In genomic region chr17:62809656-62810055, GRCh38 we compare ENCODE assay signal across 20 cellular contexts. TPM values are rescaled to one million over a fixed set of nuclear protein-coding genes. Genes with fewer than 3 reads are reported as not detected.
A peak's percentile ranks its signal among the peaks of the same experiment; 100 is the strongest.
DNase-seq lines count a peak whose midpoint lies in the region; ATAC-seq and TF ChIP-seq lines count a peak whose summit lies in the region.
"Had no signal": no experiment of that assay in that cellular context is flagged by ENCODE, and none has a peak within 500 bp of the region (broad histone marks: within the 10 kb centered on the region; RNA-seq: fewer than 3 reads in every experiment).

No MANE protein-coding gene starts in this region.

- H4K91ac ChIP-seq in H9 (ENCODE audit: insufficient read length, low read depth, low read length), result no peak overlapping the region

- TF ChIP-seq CTCF in WTC11 (IDR thresholded peaks at IDR 0.05) (no peak), H9 (conservative IDR thresholded peaks at IDR 0.05) (no peak)

- H3K79me2 ChIP-seq in GM23248 (ENCODE audit: insufficient read depth) (no peaks in the 10 kb centered on the region), H9 (ENCODE audit: insufficient read depth, low read length) (no peaks in the 10 kb centered on the region)

- intact Hi-C loops in head of caudate nucleus (cut with DNase I), result no loop called here

- H3K4me1 Mint-ChIP-seq in WTC11 (peaks cover 23% of the 10 kb centered on the region), H9 (peaks cover 16 to 24% of the 10 kb centered on the region in 2 experiments)
- peaks cover 8% of the 10 kb centered on the region for H3K4me1 Mint-ChIP-seq in stimulated activated effector memory CD8-positive, alpha-beta T cell treated with anti-CD3 and anti-CD28 coated beads, Interleukin-12 subunit alpha, Interleukin-12 subunit beta, amount 100 ng/mL, for 72 hours

- no peak for ATAC-seq in WTC11
- peak; percentile 26 for ATAC-seq in stimulated activated effector memory CD8-positive, alpha-beta T cell treated with anti-CD3 and anti-CD28 coated beads, Interleukin-12 subunit alpha, Interleukin-12 subunit beta, amount 100 ng/mL, for 72 hours

- H3K56ac ChIP-seq in H9 (ENCODE audit: insufficient read length, low read depth, low read length), result no peak overlapping the region

- no peak overlapping the region for H2AK5ac ChIP-seq in H9 (ENCODE audit: insufficient read length, low read length)

- H3K4me3 Mint-ChIP-seq in WTC11 (peak overlapping the region; percentile 4; the same call in 1 of the 2 replicates), H9 (no peak overlapping the region)
- H3K4me3 Mint-ChIP-seq in stimulated activated effector memory CD8-positive, alpha-beta T cell treated with anti-CD3 and anti-CD28 coated beads, Interleukin-12 subunit alpha, Interleukin-12 subunit beta, amount 100 ng/mL, for 72 hours, result no peak overlapping the region

- DNase-seq in GM23248 (peak; percentile 38), WTC11 (ENCODE audit: low spot score) (no peak), inferior parietal cortex (ENCODE audit: extremely low spot score) (peak; percentile 42), head of caudate nucleus (no peak), H9 (no peak), midbrain (lab: John Stamatoyannopoulos, UW) (no peak)
- DNase-seq in stimulated activated effector memory CD8-positive, alpha-beta T cell treated with anti-CD3 and anti-CD28 coated beads, Interleukin-12 subunit alpha, Interleukin-12 subunit beta, amount 100 ng/mL, for 72 hours (ENCODE audit: low spot score in 2 of 2), result no peak
- no peak for DNase-seq in activated CD8-positive, alpha-beta memory T cell treated with anti-CD3 and anti-CD28 coated beads, Interleukin-2, amount 50 U/mL, for 4 hours
- DNase-seq: DMS153, GDM1, GOT3, NCI-H1092, NCI-H1694, NCI-H345, NCI-H526 treated with DMSO at 0.1 percent for 48 hours, RPMI8226 had no signal

- no peak overlapping the region for H3K4me3 ChIP-seq in GM23248

- no peak overlapping the region for H3T11ph ChIP-seq in H9 (ENCODE audit: low read length)

- H3K27me3 ChIP-seq in GM23248 (replicated peaks; ENCODE audit: insufficient read depth), result no peaks in the 10 kb centered on the region
- no peaks in the 10 kb centered on the region for H3K27me3 ChIP-seq in H9 (ENCODE audit: insufficient read depth, low read length)

- H3K27ac ChIP-seq in GM23248 (no peak overlapping the region; the same call in 1 of the 2 replicates), H9 (ENCODE audit: insufficient read length, low read depth, low read length) (no peak overlapping the region)
- H3K27ac ChIP-seq: C4-2B, KMS-11 had no signal

- in situ Hi-C loops in GM23248 (cut with MboI), result no loop called here

- H4K8ac ChIP-seq in H9 (replicated peaks; ENCODE audit: insufficient read length, low read depth, low read length), result no peak overlapping the region

- no peak overlapping the region for H3K4me2 ChIP-seq in GM23248 (ENCODE audit: unreplicated experiment)
- H3K4me2 ChIP-seq in H9 (ENCODE audit: insufficient read depth, insufficient read length, low read length), result no peak overlapping the region
- H3K4me2 ChIP-seq: KMS-11 had no signal

- H3K36me3 Mint-ChIP-seq in WTC11, result peaks cover 11% of the 10 kb centered on the region
- H3K36me3 Mint-ChIP-seq in stimulated activated effector memory CD8-positive, alpha-beta T cell treated with anti-CD3 and anti-CD28 coated beads, Interleukin-12 subunit alpha, Interleukin-12 subunit beta, amount 100 ng/mL, for 72 hours, result no peaks in the 10 kb centered on the region
- H3K36me3 Mint-ChIP-seq in H9 (ENCODE audit: insufficient read depth in 1 of 3, low read depth in 3 of 3), result peaks cover 0 to 9% (median 4%) of the 10 kb centered on the region in 3 experiments; a peak in 5 of 7 replicates

- H3K27ac Mint-ChIP-seq in WTC11, result no peak overlapping the region
- H3K27ac Mint-ChIP-seq in stimulated activated effector memory CD8-positive, alpha-beta T cell treated with anti-CD3 and anti-CD28 coated beads, Interleukin-12 subunit alpha, Interleukin-12 subunit beta, amount 100 ng/mL, for 72 hours, result no peak overlapping the region
- H3K27ac Mint-ChIP-seq in H9, result no peak overlapping the region

- no peak overlapping the region for H2BK20ac ChIP-seq in H9 (ENCODE audit: low read depth, low read length, poor library complexity, severe bottlenecking)

- H3K9me3 Mint-ChIP-seq in WTC11 (peaks cover 25% of the 10 kb centered on the region), H9 (peaks cover 10% of the 10 kb centered on the region in 2 experiments; a peak in 4 of 5 replicates)
- H3K9me3 Mint-ChIP-seq in stimulated activated effector memory CD8-positive, alpha-beta T cell treated with anti-CD3 and anti-CD28 coated beads, Interleukin-12 subunit alpha, Interleukin-12 subunit beta, amount 100 ng/mL, for 72 hours, result peaks cover 5% of the 10 kb centered on the region

- H2AFZ ChIP-seq in GM23248 (no peak overlapping the region), H9 (ENCODE audit: low read length) (no peak overlapping the region)

- H4K20me1 ChIP-seq in GM23248 (ENCODE audit: insufficient read depth) (no peaks in the 10 kb centered on the region), H9 (ENCODE audit: control insufficient read depth, insufficient read depth, insufficient read length) (no peaks in the 10 kb centered on the region)

- H2BK12ac ChIP-seq in H9 (ENCODE audit: insufficient read length, low read depth, low read length), result no peak overlapping the region

- 0 out of 2 replicates have a peak, but pooled peaks cover 7% of the 10 kb centered on the region for H3F3A ChIP-seq in GM23248 (ENCODE audit: insufficient read depth)

- H3K23me2 ChIP-seq in H9 (ENCODE audit: insufficient read length, low read depth, low read length, poor library complexity, severe bottlenecking), result peaks cover 3% of the 10 kb centered on the region

- POLR2A ChIA-PET in WTC11 (lab: Charles Lee), result interaction anchor here (0.5 kb wide), 1 partner anchor 946 kb away, joined by 3 read pairs; the partner anchor contains the start of gene BRIP1

- no peak overlapping the region for H3K23ac ChIP-seq in H9 (ENCODE audit: insufficient read length, low read depth, low read length)

- no peaks in the 10 kb centered on the region for H3K27me3 Mint-ChIP-seq in WTC11 (ENCODE audit: low read depth)
- peaks cover 2% of the 10 kb centered on the region for H3K27me3 Mint-ChIP-seq in H9 (ENCODE audit: low read depth)

- CTCF ChIA-PET in WTC11 (lab: Charles Lee), result no interaction called here

- no peaks in the 10 kb centered on the region for H3K9me2 ChIP-seq in GM23248 (ENCODE audit: insufficient read depth)

- H3K4ac ChIP-seq in H9 (ENCODE audit: low read depth, low read length), result no peak overlapping the region

- no peak overlapping the region for H3K18ac ChIP-seq in H9 (ENCODE audit: insufficient read length, low read depth, low read length)

- H3K36me3 ChIP-seq in GM23248 (ENCODE audit: low read depth), result no peaks in the 10 kb centered on the region

- H3K14ac ChIP-seq in H9 (ENCODE audit: insufficient read depth, low read length), result no peak overlapping the region

- H2BK15ac ChIP-seq in H9 (ENCODE audit: low read depth, low read length), result no peak overlapping the region

- no peak overlapping the region for H4K5ac ChIP-seq in H9 (ENCODE audit: insufficient read length, low read depth, low read length)

- H3K9ac ChIP-seq in GM23248 (no peak overlapping the region), H9 (ENCODE audit: extremely low read depth, insufficient read length, low read length) (no peak overlapping the region)
- H3K9ac ChIP-seq: KMS-11 had no signal

- H2BK5ac ChIP-seq in H9 (ENCODE audit: insufficient read length, low read length), result no peak overlapping the region

- H3K79me1 ChIP-seq in H9 (ENCODE audit: insufficient read depth, low read depth, low read length, poor library complexity, severe bottlenecking), result no peaks in the 10 kb centered on the region

- H3K9me3 ChIP-seq in GM23248 (ENCODE audit: low read depth), result no peaks in the 10 kb centered on the region
- no peaks in the 10 kb centered on the region for H3K9me3 ChIP-seq in H9 (ENCODE audit: control insufficient read depth, low read depth, low read length)

- 87% methylated on average over 4 of the region's 4 CpGs for whole genome bisulfite sequencing in GM23248 (ENCODE audit: low coverage in 1 of 2, low lambda C conversion rate in 2 of 2, missing lambda C conversion rate in 2 of 2), 2 experiments
- WGBS in H9 (ENCODE audit: extremely low coverage, insufficient read length, low lambda C conversion rate), result no CpG with 5 or more reads among the region's 4 CpGs

- no peak overlapping the region for H2BK120ac ChIP-seq in H9 (ENCODE audit: low read depth, low read length, poor library complexity, severe bottlenecking)

- H3K4me1 ChIP-seq in GM23248 (ENCODE audit: insufficient read depth), result peaks cover 9% of the 10 kb centered on the region
- H3K4me1 ChIP-seq in H9 (ENCODE audit: insufficient read depth, low read length), result no peaks in the 10 kb centered on the region

TF ChIP-seq in WTC11, 78 proteins besides CTCF, POLR2A, EP300 and RAD21 (continues in another document):
- TF ChIP-seq TEAD4 (CRISPR knock-in tag; IDR thresholded peaks at IDR 0.05) (no peak), CBFB (CRISPR knock-in tag; IDR thresholded peaks at IDR 0.05; ENCODE audit: low read depth) (no peak), ZNF423 (CRISPR knock-in tag; IDR thresholded peaks at IDR 0.05) (no peak)
- TF ChIP-seq, protein P1, sequence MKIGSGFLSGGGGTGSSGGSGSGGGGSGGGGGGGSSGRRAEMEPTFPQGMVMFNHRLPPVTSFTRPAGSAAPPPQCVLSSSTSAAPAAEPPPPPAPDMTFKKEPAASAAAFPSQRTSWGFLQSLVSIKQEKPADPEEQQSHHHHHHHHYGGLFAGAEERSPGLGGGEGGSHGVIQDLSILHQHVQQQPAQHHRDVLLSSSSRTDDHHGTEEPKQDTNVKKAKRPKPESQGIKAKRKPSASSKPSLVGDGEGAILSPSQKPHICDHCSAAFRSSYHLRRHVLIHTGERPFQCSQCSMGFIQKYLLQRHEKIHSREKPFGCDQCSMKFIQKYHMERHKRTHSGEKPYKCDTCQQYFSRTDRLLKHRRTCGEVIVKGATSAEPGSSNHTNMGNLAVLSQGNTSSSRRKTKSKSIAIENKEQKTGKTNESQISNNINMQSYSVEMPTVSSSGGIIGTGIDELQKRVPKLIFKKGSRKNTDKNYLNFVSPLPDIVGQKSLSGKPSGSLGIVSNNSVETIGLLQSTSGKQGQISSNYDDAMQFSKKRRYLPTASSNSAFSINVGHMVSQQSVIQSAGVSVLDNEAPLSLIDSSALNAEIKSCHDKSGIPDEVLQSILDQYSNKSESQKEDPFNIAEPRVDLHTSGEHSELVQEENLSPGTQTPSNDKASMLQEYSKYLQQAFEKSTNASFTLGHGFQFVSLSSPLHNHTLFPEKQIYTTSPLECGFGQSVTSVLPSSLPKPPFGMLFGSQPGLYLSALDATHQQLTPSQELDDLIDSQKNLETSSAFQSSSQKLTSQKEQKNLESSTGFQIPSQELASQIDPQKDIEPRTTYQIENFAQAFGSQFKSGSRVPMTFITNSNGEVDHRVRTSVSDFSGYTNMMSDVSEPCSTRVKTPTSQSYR (CRISPR knock-in tag; IDR thresholded peaks at IDR 0.05), result no peak

RNA-seq across cellular contexts. Expression of gene MARCHF10, which starts 1.5 kb away (rescaled TPM):
- 1.8 and 7.1 TPM in 2 replicates for total RNA-seq in GM23248 (2014; rRNA removed; shearing (Covaris generic))
- 1.3 and 2.1 TPM in 2 replicates for polyA plus RNA-seq in GM23248 (2016; fragmentation: Nextera tagmentation; extraction: Ambion mirVana)
- total RNA-seq in WTC11 (2021) (0.48 to 1.0 TPM (median 0.73 TPM) in 3 replicates), H9 (2021) (0.39 TPM in 1 of 2 replicates, not detected in the other)
- total RNA-seq: MCF 10A, OCI-LY7 had no signal

Comparison
In these comparisons a context has a peak if more than half of its experiments do, and no peak if none do; other contexts are left out.
1. DNase-seq: peak in GM23248 (single experiment) and inferior parietal cortex (single experiment); none in WTC11 (single experiment), stimulated activated effector memory CD8-positive, alpha-beta T cell treated with anti-CD3 and anti-CD28 coated beads, Interleukin-12 subunit alpha, Interleukin-12 subunit beta, amount 100 ng/mL, for 72 hours (0 of 2), head of caudate nucleus (0 of 42), H9 (single experiment), activated CD8-positive, alpha-beta memory T cell treated with anti-CD3 and anti-CD28 coated beads, Interleukin-2, amount 50 U/mL, for 4 hours (single experiment) and midbrain (single experiment).